1 cellular context compared by ENCODE assay signal in genomic region chr1:204286841-204287387, GRCh38.
TF ChIP-seq lines count a peak whose summit lies in the region.

No MANE protein-coding gene starts in this region.

TF ChIP-seq in IMR-90, 13 proteins besides CTCF, POLR2A, EP300 and RAD21:
- TF ChIP-seq USF2 (IDR thresholded peaks at IDR 0.05; ENCODE audit: low read depth, low read length) (peak; percentile 66), MAFK (IDR thresholded peaks at IDR 0.05; ENCODE audit: low read depth, low read length) (no peak)
